In the genomic region with DNA sequence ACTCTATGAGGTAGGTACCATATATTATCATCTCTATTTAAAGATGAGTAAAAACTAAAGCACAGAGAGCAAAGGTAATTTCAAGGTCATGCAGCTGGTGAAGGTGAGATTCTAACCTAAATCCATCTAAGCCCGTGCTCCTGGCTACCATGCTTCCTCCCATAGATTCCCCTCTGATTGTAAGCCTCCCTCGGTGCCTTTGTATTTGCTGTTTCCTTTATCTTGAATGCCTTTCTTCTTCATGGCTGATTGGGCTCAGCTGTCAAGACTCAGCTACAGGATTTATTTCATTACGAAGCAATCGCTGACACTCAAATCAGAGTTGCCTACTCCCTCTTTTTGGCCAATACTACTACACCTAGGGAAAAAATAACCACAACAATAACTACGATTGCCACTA, we compare ENCODE assay signal across 24 cellular contexts.
DNase-seq lines count a peak whose midpoint lies in the region; ATAC-seq, FAIRE-seq and TF ChIP-seq lines count a peak whose summit lies in the region.
"Had no signal": no experiment of that assay in that cellular context is flagged by ENCODE, and none has a peak within 500 bp of the region (broad histone marks: within the 10 kb centered on the region; RNA-seq: fewer than 3 reads in every experiment).

No MANE protein-coding gene starts in this region.

- no peak overlapping the region for H3K23ac ChIP-seq in mesendoderm (ENCODE audit: low read length)

- in situ Hi-C loops in GM12878 (cut with MboI) = no loop called here

- no peak overlapping the region for H4K8ac ChIP-seq in mesendoderm (ENCODE audit: low read depth, low read length)

- H3K9ac ChIP-seq in GM12878 (ENCODE audit: control insufficient read depth, insufficient read depth, low read length) (no peak overlapping the region), mesendoderm (ENCODE audit: low read length) (no peak overlapping the region)

- no TSS peak for BruUV-seq in GM12878 (replicated peaks; lab: Mats Ljungman, UMichigan)

- H3K9me3 Mint-ChIP-seq in stimulated activated memory B cell treated with anti-CD40 and anti-IgM and Interleukin-4, amounts not matched to agents 10 μg/mL and 1 μg/mL and 100 μg/mL, for 72 hours = no peaks in the 10 kb centered on the region

- no peak overlapping the region for H3K4me3 Mint-ChIP-seq in stimulated activated memory B cell treated with anti-CD40 and anti-IgM and Interleukin-4, amounts not matched to agents 10 μg/mL and 1 μg/mL and 100 μg/mL, for 72 hours
- H3K4me3 Mint-ChIP-seq: CD4-positive, CD25-positive, alpha-beta regulatory T cell; CD8-positive, alpha-beta memory T cell; HFFc6 had no signal

- H3K27me3 Mint-ChIP-seq in stimulated activated memory B cell treated with anti-CD40 and anti-IgM and Interleukin-4, amounts not matched to agents 10 μg/mL and 1 μg/mL and 100 μg/mL, for 72 hours = no peaks in the 10 kb centered on the region
- H3K27me3 Mint-ChIP-seq: CD4-positive, CD25-positive, alpha-beta regulatory T cell; CD8-positive, alpha-beta memory T cell had no signal

- H3K36me3 ChIP-seq in GM12878 (ENCODE audit: control insufficient read depth in 2 of 2, insufficient read depth in 2 of 2, low read length in 1 of 2) = no peaks in the 10 kb centered on the region
- H3K36me3 ChIP-seq in mesendoderm (ENCODE audit: control insufficient read depth, insufficient read depth, low read length) = no peaks in the 10 kb centered on the region
- H3K36me3 ChIP-seq: BE2C had no signal

- no peak for TF ChIP-seq RAD21 in GM12878 (IDR thresholded peaks at IDR 0.05; ENCODE audit: insufficient read depth, low read depth, low read length)

- no peaks in the 10 kb centered on the region for H3K27me3 ChIP-seq in GM12878 (replicated peaks in 1 of 2; ENCODE audit: control insufficient read depth in 2 of 2, insufficient read depth in 2 of 2, low read length in 1 of 2)
- no peaks in the 10 kb centered on the region for H3K27me3 ChIP-seq in mesendoderm (ENCODE audit: insufficient read depth, low read length, poor library complexity)
- H3K27me3 ChIP-seq: BE2C had no signal

- H3K4ac ChIP-seq in mesendoderm (ENCODE audit: low read depth, low read length) = no peak overlapping the region

- intact Hi-C loops in GM12878 (cut with micrococcal nuclease; ENCODE audit: unreplicated experiment) = no loop called here

- POLR2A ChIA-PET in GM12878 (lab: Charles Lee) = interaction anchor here (1.2 kb wide), 1 partner anchor 20 kb away, joined by 3 read pairs; no protein-coding TSS in a partner anchor

- H3K56ac ChIP-seq in mesendoderm (ENCODE audit: low read length) = no peak overlapping the region

- no peak for TF ChIP-seq POLR2A in GM12878 (IDR thresholded peaks at IDR 0.05; ENCODE audit: low read depth, low read length)

- H2AFZ ChIP-seq in GM12878 (ENCODE audit: control insufficient read depth, low read depth, low read length) = no peak overlapping the region

- H2BK5ac ChIP-seq in mesendoderm (ENCODE audit: low read length) = no peak overlapping the region

- no peaks in the 10 kb centered on the region for H3K4me1 Mint-ChIP-seq in stimulated activated memory B cell treated with anti-CD40 and anti-IgM and Interleukin-4, amounts not matched to agents 10 μg/mL and 1 μg/mL and 100 μg/mL, for 72 hours
- H3K4me1 Mint-ChIP-seq: CD4-positive, CD25-positive, alpha-beta regulatory T cell; CD8-positive, alpha-beta memory T cell had no signal

- H3K79me1 ChIP-seq in mesendoderm (ENCODE audit: low read length) = no peaks in the 10 kb centered on the region

- H3K27ac ChIP-seq in GM12878 (ENCODE audit: control insufficient read depth, insufficient read depth) = no peak overlapping the region
- peak overlapping the region; percentile 29 for H3K27ac ChIP-seq in mesendoderm (ENCODE audit: low read depth, low read length)

- no peaks in the 10 kb centered on the region for H4K20me1 ChIP-seq in GM12878 (ENCODE audit: control insufficient read depth, insufficient read depth)

- H3K79me2 ChIP-seq in GM12878 (ENCODE audit: control insufficient read depth, insufficient read depth, low read length) (no peaks in the 10 kb centered on the region), mesendoderm (ENCODE audit: control insufficient read depth, insufficient read depth, low read length) (no peaks in the 10 kb centered on the region)

- no peaks in the 10 kb centered on the region for H3K36me3 Mint-ChIP-seq in stimulated activated memory B cell treated with anti-CD40 and anti-IgM and Interleukin-4, amounts not matched to agents 10 μg/mL and 1 μg/mL and 100 μg/mL, for 72 hours
- H3K36me3 Mint-ChIP-seq: CD4-positive, CD25-positive, alpha-beta regulatory T cell had no signal

- FAIRE-seq in GM12878 (lab: Jason Lieb, UNC) = no peak
- FAIRE-seq: A204.1, GM12891, GM18507 had no signal

- DNase-seq in NCI-H146 (lab: John Stamatoyannopoulos, UW) = peak; percentile 67
- DNase-seq in GM12878 (ENCODE audit: low read depth, low spot score) = no peak
- DNase-seq in mesendoderm = peak; percentile 82
- DNase-seq in globus pallidus (ENCODE audit: low spot score) = no peak
- DNase-seq in NCI-H526 treated with DMSO at 0.1 percent for 48 hours (lab: John Stamatoyannopoulos, UW) = no peak
- DNase-seq: ACHN; BE2C; C1 segment of cervical spinal cord; CD4-positive, CD25-positive, alpha-beta regulatory T cell; CD8-positive, alpha-beta memory T cell; COR-L47; DMS 273 treated with DMSO at 0.1 percent for 48 hours; DMS53; DND-41; EL; GOT3; H7; HFFc6 had no signal

- no peak for TF ChIP-seq CTCF in GM12878 (IDR thresholded peaks at IDR 0.05 in 2 of 3, conservative IDR thresholded peaks at IDR 0.05 in 1 of 3; ENCODE audit: control insufficient read depth in 2 of 3, extremely low read depth in 1 of 3, insufficient read depth in 1 of 3, low read depth in 3 of 3, low read length in 3 of 3)

- H4K5ac ChIP-seq in mesendoderm (ENCODE audit: low read length) = no peak overlapping the region

- peak; percentile 38; the same call in 2 of the 3 replicates for ATAC-seq in GM12878
- ATAC-seq in stimulated activated memory B cell treated with anti-CD40 and anti-IgM and Interleukin-4, amounts not matched to agents 10 μg/mL and 1 μg/mL and 100 μg/mL, for 72 hours = peak; percentile 8
- no peak for ATAC-seq in HG03457 (IDR thresholded peaks at IDR 0.05; ENCODE audit: unreplicated experiment)
- ATAC-seq: HCT116 had no signal

- no peak overlapping the region for H3K27ac Mint-ChIP-seq in stimulated activated memory B cell treated with anti-CD40 and anti-IgM and Interleukin-4, amounts not matched to agents 10 μg/mL and 1 μg/mL and 100 μg/mL, for 72 hours
- H3K27ac Mint-ChIP-seq: CD4-positive, CD25-positive, alpha-beta regulatory T cell; CD8-positive, alpha-beta memory T cell; HFFc6 had no signal

- H3K4me2 ChIP-seq in GM12878 (ENCODE audit: control insufficient read depth, insufficient read depth) = no peak overlapping the region
- no peak overlapping the region for H3K4me2 ChIP-seq in mesendoderm (ENCODE audit: low read length)

- H2BK120ac ChIP-seq in mesendoderm (ENCODE audit: low read depth, low read length) = no peak overlapping the region

- H3K4me3 ChIP-seq in GM12878 (no peak overlapping the region), mesendoderm (ENCODE audit: low read length) (no peak overlapping the region)

- RAD21 ChIA-PET in GM12878 (lab: Charles Lee; ENCODE audit: unreplicated experiment) = no interaction called here

- CTCF ChIA-PET in GM12878 (lab: Yijun Ruan, JAX) = interaction anchor here (0.6 kb wide), 1 partner anchor 616 kb away, joined by 4 read pairs; no protein-coding TSS in a partner anchor

- no peak overlapping the region for H2AK5ac ChIP-seq in mesendoderm (ENCODE audit: low read length)

- H3K9me3 ChIP-seq in GM12878 (replicated peaks; ENCODE audit: control insufficient read depth, insufficient read depth, low read length) = no peaks in the 10 kb centered on the region
- H3K9me3 ChIP-seq: BE2C had no signal

- no peak for TF ChIP-seq EP300 in GM12878 (IDR thresholded peaks at IDR 0.05; ENCODE audit: borderline replicate concordance in 1 of 2, control insufficient read depth in 1 of 2, low read depth in 2 of 2, low read length in 2 of 2)

- SMC1A ChIA-PET in GM12878 (lab: Charles Lee; ENCODE audit: uncharacterized antibody, unreplicated experiment) = interaction anchor here (1.2 to 2.3 kb wide), 2 partner anchors 9 to 40 kb away, joined by 3 to 6 read pairs; no protein-coding TSS in a partner anchor

- H2BK15ac ChIP-seq in mesendoderm (replicated peaks; ENCODE audit: low read depth) = no peak overlapping the region

- no peak overlapping the region for H3K18ac ChIP-seq in mesendoderm (ENCODE audit: low read length)

- H3K4me1 ChIP-seq in GM12878 (ENCODE audit: control insufficient read depth, insufficient read depth, low read length) (no peaks in the 10 kb centered on the region), mesendoderm (ENCODE audit: control insufficient read depth, low read depth, low read length) (peaks cover 6% of the 10 kb centered on the region)
- H3K4me1 ChIP-seq: BE2C had no signal

- WGBS in GM12878 (ENCODE audit: insufficient coverage, insufficient replicate concordance, low lambda C conversion rate, missing lambda C conversion rate) = 41% methylated on average over 5 of the region's 5 CpGs
- WGBS in mesendoderm (ENCODE audit: extremely low coverage, insufficient coverage, low lambda C conversion rate) = no CpG with 5 or more reads among the region's 5 CpGs

TF ChIP-seq in GM12878, 131 proteins besides CTCF, POLR2A, EP300 and RAD21:
- TF ChIP-seq JUNB (IDR thresholded peaks at IDR 0.05) = 0 out of 2 replicates have a peak, but pooled peaks have one; percentile 12
- TF ChIP-seq RAD51 (IDR thresholded peaks at IDR 0.05) = no peak
- TF ChIP-seq MTA2 (IDR thresholded peaks at IDR 0.05; ENCODE audit: low read depth) = 0 out of 2 replicates have a peak, but pooled peaks have one; percentile 51
- peak; percentile 59; the same call in 1 of the 2 replicates for TF ChIP-seq ESRRA (IDR thresholded peaks at IDR 0.05; ENCODE audit: low read length)
- TF ChIP-seq NR2F1 (conservative IDR thresholded peaks at IDR 0.05) = peak; percentile 47; the same call in 1 of the 2 replicates
- TF ChIP-seq JUND (IDR thresholded peaks at IDR 0.05; ENCODE audit: low read depth, low read length) = no peak

Comparison
In these comparisons a context has a peak if more than half of its experiments do, and no peak if none do; other contexts are left out.
1. DNase-seq: peak in NCI-H146 (single experiment) and mesendoderm (single experiment); none in GM12878 (single experiment), globus pallidus (single experiment) and NCI-H526 treated with DMSO at 0.1 percent for 48 hours (single experiment).